In the genomic region with DNA sequence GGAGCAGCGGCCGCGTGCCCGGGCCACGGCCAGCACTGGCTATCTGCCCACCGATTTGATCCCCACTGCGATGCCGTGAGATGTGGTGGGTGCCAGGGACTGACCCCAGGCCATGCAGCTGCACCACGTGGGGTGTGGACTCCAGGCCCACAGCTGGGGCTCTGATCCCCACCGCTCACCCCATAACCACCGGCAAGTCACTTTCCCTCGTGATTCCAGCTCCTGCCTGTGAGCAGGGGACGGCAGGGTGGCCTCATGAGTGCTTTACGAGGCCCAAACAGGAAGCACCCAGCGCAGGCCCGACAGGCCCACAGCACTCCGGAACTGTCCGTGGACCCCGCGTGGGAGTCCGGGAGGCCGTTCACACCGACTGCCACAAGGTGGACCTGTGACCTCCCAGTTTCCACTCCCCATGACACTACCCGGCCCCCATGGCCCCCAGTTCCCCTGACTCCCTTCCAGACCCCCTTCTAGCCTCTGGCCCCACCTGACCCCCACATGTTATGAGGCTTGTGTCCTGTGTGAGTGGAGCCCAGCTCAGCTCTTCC, we compare ENCODE assay signal across 33 cellular contexts. TPM values are rescaled to one million over a fixed set of nuclear protein-coding genes. Genes with fewer than 3 reads are reported as not detected.
"Had no signal": no experiment of that assay in that cellular context is flagged by ENCODE, and none has a peak within 500 bp of the region (broad histone marks: within the 10 kb centered on the region; RNA-seq: fewer than 3 reads in every experiment).

No MANE protein-coding gene starts in this region.

- DNase-seq: activated CD4-positive, alpha-beta T cell treated with anti-CD3 and anti-CD28 coated beads for 48 hours; activated CD4-positive, alpha-beta T cell treated with anti-CD3 and anti-CD28 coated beads, Interleukin-2, amount 50 U/mL, for 48 hours; activated CD8-positive, alpha-beta memory T cell treated with anti-CD3 and anti-CD28 coated beads for 24 hours; activated gamma-delta T cell; activated naive CD4-positive, alpha-beta T cell treated with anti-CD3 and anti-CD28 coated beads, Interleukin-2, amount 10 ng/mL, durations not matched to agents 7 days and 5 days; activated naive CD8-positive, alpha-beta T cell treated with anti-CD3 and anti-CD28 coated beads, Interleukin-2, amount 10 ng/mL, durations not matched to agents 7 days and 5 days; activated T-cell treated with anti-CD3 and anti-CD28 coated beads, Interleukin-2, amount 50 U/mL, for 1 hour; amygdala; central memory CD4-positive, alpha-beta T cell; effector CD8-positive, alpha-beta T cell; erythroblast; head of caudate nucleus; hippocampal formation; left colon; midbrain; naive thymus-derived CD4-positive, alpha-beta T cell; ovary; right lobe of liver; stimulated activated CD4-positive, alpha-beta T cell treated with anti-CD3 and anti-CD28 coated beads, Interleukin-12 subunit alpha, Interleukin-12 subunit beta, amount 100 ng/mL, for 4 hours; stimulated activated CD4-positive, alpha-beta T cell treated with anti-CD3 and anti-CD28 coated beads, Interleukin-4, amount 100 ng/mL, for 1 hour; stimulated activated naive CD8-positive, alpha-beta T cell treated with anti-CD3 and anti-CD28 coated beads, Interleukin-15, amount 100 ng/mL, for 72 hours; substantia nigra; WERI-Rb-1 had no signal

- H3K27me3 Mint-ChIP-seq: activated naive CD8-positive, alpha-beta T cell treated with anti-CD3 and anti-CD28 coated beads, Interleukin-2, amount 10 ng/mL, durations not matched to agents 7 days and 5 days; memory B cell; naive thymus-derived CD4-positive, alpha-beta T cell; stimulated activated naive CD8-positive, alpha-beta T cell treated with anti-CD3 and anti-CD28 coated beads, Interleukin-15, amount 100 ng/mL, for 72 hours had no signal

- H3K9me3 Mint-ChIP-seq: activated naive CD4-positive, alpha-beta T cell treated with anti-CD3 and anti-CD28 coated beads, Interleukin-2, amount 10 ng/mL, durations not matched to agents 7 days and 5 days; activated naive CD8-positive, alpha-beta T cell treated with anti-CD3 and anti-CD28 coated beads, Interleukin-2, amount 10 ng/mL, durations not matched to agents 7 days and 5 days; memory B cell; stimulated activated naive CD8-positive, alpha-beta T cell treated with anti-CD3 and anti-CD28 coated beads, Interleukin-15, amount 100 ng/mL, for 72 hours had no signal

- H3K4me3 Mint-ChIP-seq: activated naive CD4-positive, alpha-beta T cell treated with anti-CD3 and anti-CD28 coated beads, Interleukin-2, amount 10 ng/mL, durations not matched to agents 7 days and 5 days; activated naive CD8-positive, alpha-beta T cell treated with anti-CD3 and anti-CD28 coated beads, Interleukin-2, amount 10 ng/mL, durations not matched to agents 7 days and 5 days; memory B cell; naive thymus-derived CD4-positive, alpha-beta T cell; stimulated activated naive CD8-positive, alpha-beta T cell treated with anti-CD3 and anti-CD28 coated beads, Interleukin-15, amount 100 ng/mL, for 72 hours had no signal

- H3K27ac Mint-ChIP-seq: activated naive CD8-positive, alpha-beta T cell treated with anti-CD3 and anti-CD28 coated beads, Interleukin-2, amount 10 ng/mL, durations not matched to agents 7 days and 5 days; memory B cell; progenitor cell of endocrine pancreas; stimulated activated naive CD8-positive, alpha-beta T cell treated with anti-CD3 and anti-CD28 coated beads, Interleukin-15, amount 100 ng/mL, for 72 hours had no signal

- H3K36me3 Mint-ChIP-seq: activated naive CD4-positive, alpha-beta T cell treated with anti-CD3 and anti-CD28 coated beads, Interleukin-2, amount 10 ng/mL, durations not matched to agents 7 days and 5 days; activated naive CD8-positive, alpha-beta T cell treated with anti-CD3 and anti-CD28 coated beads, Interleukin-2, amount 10 ng/mL, durations not matched to agents 7 days and 5 days had no signal

- ATAC-seq: activated CD4-positive, CD25-positive, alpha-beta regulatory T cell treated with anti-CD3 and anti-CD28 coated beads, Interleukin-2, amount 50 U/mL, for 24 hours; gastroesophageal sphincter; left colon; naive thymus-derived CD4-positive, alpha-beta T cell; stimulated activated naive CD8-positive, alpha-beta T cell treated with anti-CD3 and anti-CD28 coated beads, Interleukin-15, amount 100 ng/mL, for 72 hours had no signal

RNA-seq across cellular contexts. Expression of a gene that starts 0.6 kb away (rescaled TPM):
- total RNA-seq: activated naive CD8-positive, alpha-beta T cell treated with anti-CD3 and anti-CD28 coated beads, Interleukin-2, amount 10 ng/mL, durations not matched to agents 7 days and 5 days; breast epithelium; fibroblast of lung; left colon; lower leg skin; progenitor cell of endocrine pancreas; renal cortical epithelial cell; right lobe of liver; T-helper 1 cell treated with Interleukin-12 subunit alpha and Interleukin-12 subunit beta and Interleukin-4 antibody, amounts not matched to agents 30 ng/mL and 1 ng/mL, for 36 hours; vagina had no signal

RNA-seq across cellular contexts. Expression of a gene that starts 43.8 kb away (rescaled TPM):
- total RNA-seq: gastroesophageal sphincter, vagina had no signal

RNA-seq across cellular contexts. Expression of a gene that starts 45.3 kb away (rescaled TPM):
- total RNA-seq: progenitor cell of endocrine pancreas had no signal
